27 cellular contexts compared by ENCODE assay signal in genomic region chr7:81500631-81501030, GRCh38.
DNase-seq lines count a peak whose midpoint lies in the region; ATAC-seq, FAIRE-seq and TF ChIP-seq lines count a peak whose summit lies in the region.
"Had no signal": no experiment of that assay in that cellular context is flagged by ENCODE, and none has a peak within 500 bp of the region (broad histone marks: within the 10 kb centered on the region; RNA-seq: fewer than 3 reads in every experiment).

No MANE protein-coding gene starts in this region.

- no peak overlapping the region; the same call in 1 of the 2 replicates for H4K91ac ChIP-seq in IMR-90 (ENCODE audit: insufficient read depth, low read depth, low read length)
- H4K91ac ChIP-seq in mesenchymal stem cell (ENCODE audit: low read length): no peak overlapping the region

- peak overlapping the region; percentile 18 for H2BK5ac ChIP-seq in IMR-90 (ENCODE audit: low read depth, low read length, poor library complexity, severe bottlenecking)
- no peak overlapping the region for H2BK5ac ChIP-seq in mesenchymal stem cell (ENCODE audit: low read depth, low read length, poor library complexity, severe bottlenecking)

- TF ChIP-seq POLR2A in A549 (IDR thresholded peaks at IDR 0.05; ENCODE audit: low read length) (no peak), IMR-90 (IDR thresholded peaks at IDR 0.05; ENCODE audit: low read depth, low read length) (no peak), GM12878 (IDR thresholded peaks at IDR 0.05; ENCODE audit: low read depth, low read length) (no peak), spleen (IDR thresholded peaks at IDR 0.05) (no peak)

- FAIRE-seq in A549 (lab: Jason Lieb, UNC): no peak
- no peak for FAIRE-seq in GM12878 (lab: Jason Lieb, UNC)
- FAIRE-seq: GM19239, HTR-8/SVneo, K562 had no signal

- H3K79me2 ChIP-seq in GM12878 (ENCODE audit: control insufficient read depth, insufficient read depth, low read length): no peaks in the 10 kb centered on the region

- H3K4me3 ChIP-seq in A549: no peak overlapping the region
- H3K4me3 ChIP-seq in IMR-90 (ENCODE audit: insufficient read depth, low read depth, low read length): no peak overlapping the region
- no peak overlapping the region for H3K4me3 ChIP-seq in GM12878
- H3K4me3 ChIP-seq in mesenchymal stem cell (ENCODE audit: insufficient read depth in 1 of 2, low read depth in 1 of 2, low read length in 2 of 2): no peak overlapping the region
- H3K4me3 ChIP-seq in spleen: no peak overlapping the region
- H3K4me3 ChIP-seq: adrenal gland, gastrocnemius medialis, K562, MG63, neural progenitor cell, skin epidermis, suprapubic skin, upper lobe of right lung had no signal

- no peak overlapping the region for H3K23ac ChIP-seq in IMR-90 (ENCODE audit: low read depth, low read length)
- no peak overlapping the region for H3K23ac ChIP-seq in mesenchymal stem cell (ENCODE audit: low read length in 2 of 2)

- POLR2A ChIA-PET in A549 (lab: Yijun Ruan, JAX): no interaction called here
- POLR2A ChIA-PET in IMR-90 (lab: Charles Lee; ENCODE audit: unreplicated experiment): interaction anchor here (1.5 kb wide), 1 partner anchor 269 kb away, joined by 7 read pairs; the partner anchor contains the start of gene HGF
- POLR2A ChIA-PET in GM12878 (lab: Charles Lee): interaction anchor here (0.6 kb wide), 1 partner anchor 542 kb away, joined by 3 read pairs; no protein-coding TSS in a partner anchor

- no peak overlapping the region for H2AFZ ChIP-seq in IMR-90 (replicated peaks; ENCODE audit: low read length, poor library complexity)
- H2AFZ ChIP-seq in GM12878 (ENCODE audit: control insufficient read depth, low read depth, low read length): no peak overlapping the region
- no peak overlapping the region for H2AFZ ChIP-seq in mesenchymal stem cell (ENCODE audit: low read depth, low read length)
- H2AFZ ChIP-seq: neural progenitor cell had no signal

- H3K79me1 ChIP-seq in IMR-90 (ENCODE audit: low read depth in 1 of 2, low read length in 2 of 2) (no peaks in the 10 kb centered on the region), mesenchymal stem cell (replicated peaks; ENCODE audit: low read length, poor library complexity, severe bottlenecking) (no peaks in the 10 kb centered on the region)

- H3K27me3 ChIP-seq in IMR-90 (ENCODE audit: control insufficient read depth, insufficient read depth, low read length): no peaks in the 10 kb centered on the region
- H3K27me3 ChIP-seq in GM12878 (replicated peaks in 1 of 2; ENCODE audit: control insufficient read depth in 2 of 2, insufficient read depth in 2 of 2, low read length in 1 of 2): no peaks in the 10 kb centered on the region; a peak in 1 of 4 replicates
- no peaks in the 10 kb centered on the region for H3K27me3 ChIP-seq in mesenchymal stem cell (ENCODE audit: control insufficient read depth in 1 of 2, insufficient read depth in 1 of 2, low read length in 2 of 2)
- H3K27me3 ChIP-seq in spleen (replicated peaks in 1 of 7): no peaks in the 10 kb centered on the region
- H3K27me3 ChIP-seq: adrenal gland, gastrocnemius medialis, MG63, neural progenitor cell, suprapubic skin, upper lobe of right lung had no signal

- no peak overlapping the region for H3K56ac ChIP-seq in IMR-90 (ENCODE audit: extremely low read depth, insufficient read depth, low read length)

- H4K5ac ChIP-seq in IMR-90 (ENCODE audit: low read depth, low read length): peak overlapping the region; percentile 60; the same call in 1 of the 2 replicates

- peak overlapping the region; percentile 52; the same call in 1 of the 2 replicates for H3K4ac ChIP-seq in IMR-90 (ENCODE audit: low read depth, low read length)
- no peak overlapping the region for H3K4ac ChIP-seq in mesenchymal stem cell (ENCODE audit: low read depth in 1 of 2, low read length in 2 of 2)

- H3K18ac ChIP-seq in IMR-90 (ENCODE audit: low read depth, low read length): peak overlapping the region; percentile 60
- no peak overlapping the region for H3K18ac ChIP-seq in mesenchymal stem cell (ENCODE audit: low read depth in 1 of 2, low read length in 2 of 2)

- peak overlapping the region; percentile 63 to 66 for H4K8ac ChIP-seq in IMR-90 (ENCODE audit: low read depth in 2 of 2, low read length in 2 of 2)
- H4K8ac ChIP-seq in mesenchymal stem cell (ENCODE audit: low read length): no peak overlapping the region

- H2BK12ac ChIP-seq in mesenchymal stem cell (ENCODE audit: low read length in 2 of 2): no peak overlapping the region

- H3K9me1 ChIP-seq in IMR-90 (ENCODE audit: insufficient read depth, low read length): no peaks in the 10 kb centered on the region

- TF ChIP-seq RAD21 in A549 (conservative IDR thresholded peaks at IDR 0.05 in 1 of 2, IDR thresholded peaks at IDR 0.05 in 1 of 2): no peak
- no peak for TF ChIP-seq RAD21 in IMR-90 (IDR thresholded peaks at IDR 0.05; ENCODE audit: low read length)
- TF ChIP-seq RAD21 in GM12878 (IDR thresholded peaks at IDR 0.05; ENCODE audit: insufficient read depth, low read depth, low read length): no peak

- RAD21 ChIA-PET in GM12878 (lab: Charles Lee; ENCODE audit: unreplicated experiment): interaction anchor here (0.6 to 4.8 kb wide), 55 partner anchors 10 to 1228 kb away, joined by 3 to 56 read pairs (median 5); partner anchors contain the start of gene HGF

- H2BK20ac ChIP-seq in IMR-90 (ENCODE audit: low read depth, low read length): peak overlapping the region; percentile 95

- H3K9me3 ChIP-seq in A549: peaks cover 2% of the 10 kb centered on the region; the same call in 1 of the 3 replicates
- H3K9me3 ChIP-seq in IMR-90 (ENCODE audit: control insufficient read depth, insufficient read depth, low read length): no peaks in the 10 kb centered on the region
- H3K9me3 ChIP-seq in GM12878 (replicated peaks; ENCODE audit: control insufficient read depth, insufficient read depth, low read length): no peaks in the 10 kb centered on the region
- H3K9me3 ChIP-seq in mesenchymal stem cell (ENCODE audit: control insufficient read depth, low read length): no peaks in the 10 kb centered on the region
- H3K9me3 ChIP-seq in spleen: no peaks in the 10 kb centered on the region
- H3K9me3 ChIP-seq: adrenal gland, gastrocnemius medialis, MG63, suprapubic skin, upper lobe of right lung had no signal

- no peak overlapping the region for H3K9ac ChIP-seq in IMR-90 (ENCODE audit: low read depth, low read length)
- no peak overlapping the region for H3K9ac ChIP-seq in GM12878 (ENCODE audit: control insufficient read depth, insufficient read depth, low read length)
- peak overlapping the region; percentile 80 for H3K9ac ChIP-seq in mesenchymal stem cell (ENCODE audit: low read length)
- H3K9ac ChIP-seq: neural progenitor cell had no signal

- no peak for TF ChIP-seq CTCF in A549 (IDR thresholded peaks at IDR 0.05)
- no peak for TF ChIP-seq CTCF in IMR-90 (conservative IDR thresholded peaks at IDR 0.05; ENCODE audit: low read depth, low read length)
- TF ChIP-seq CTCF in GM12878 (IDR thresholded peaks at IDR 0.05 in 2 of 3, conservative IDR thresholded peaks at IDR 0.05 in 1 of 3; ENCODE audit: control insufficient read depth in 2 of 3, extremely low read depth in 1 of 3, insufficient read depth in 1 of 3, low read depth in 3 of 3, low read length in 3 of 3): no peak
- no peak for TF ChIP-seq CTCF in spleen (IDR thresholded peaks at IDR 0.05 in 8 of 11, conservative IDR thresholded peaks at IDR 0.05 in 3 of 11)

- H3K27ac ChIP-seq in A549: peak overlapping the region; percentile 76 to 85; a peak in 5 of 6 replicates
- H3K27ac ChIP-seq in IMR-90 (ENCODE audit: insufficient read depth, low read length): no peak overlapping the region; the same call in 1 of the 2 replicates
- H3K27ac ChIP-seq in GM12878 (ENCODE audit: control insufficient read depth, insufficient read depth): no peak overlapping the region
- H3K27ac ChIP-seq in mesenchymal stem cell (ENCODE audit: low read length, poor library complexity, severe bottlenecking): no peak overlapping the region
- peak overlapping the region in 2 of 8 donors; percentile 8 to 36 for H3K27ac ChIP-seq in spleen
- H3K27ac ChIP-seq: neural progenitor cell had no signal

- peak overlapping the region; percentile 79; the same call in 2 of the 3 replicates for H2BK15ac ChIP-seq in IMR-90 (ENCODE audit: low read depth, low read length)
- no peak overlapping the region for H2BK15ac ChIP-seq in mesenchymal stem cell (ENCODE audit: low read depth, poor library complexity, severe bottlenecking)

- DNase-seq in A549 (ENCODE audit: low read depth in 1 of 2, low spot score in 1 of 2): no peak
- no peak for DNase-seq in IMR-90
- DNase-seq in GM12878 (ENCODE audit: low read depth, low spot score): no peak
- no peak for DNase-seq in mesenchymal stem cell
- DNase-seq in spleen: no peak
- DNase-seq in hypothalamus (lab: John Stamatoyannopoulos, UW): no peak
- no peak for DNase-seq in superior temporal gyrus (ENCODE audit: extremely low spot score)
- DNase-seq: activated CD4-positive, alpha-beta T cell treated with anti-CD3 and anti-CD28 coated beads for 36 hours; activated CD8-positive, alpha-beta memory T cell treated with anti-CD3 and anti-CD28 coated beads, Interleukin-2, amount 50 U/mL, for 48 hours; activated CD8-positive, alpha-beta T cell treated with anti-CD3 and anti-CD28 coated beads for 36 hours; activated naive CD4-positive, alpha-beta T cell treated with anti-CD3 and anti-CD28 coated beads for 36 hours; adrenal gland; CD8-positive, alpha-beta memory T cell; endodermal cell; gastrocnemius medialis; GOT3; immature natural killer cell; MG63; NCI-H748 treated with DMSO at 0.1 percent for 48 hours; stimulated activated naive B cell treated with anti-CD40 and anti-IgM and Interleukin-4, amounts not matched to agents 10 μg/mL and 1 μg/mL and 100 μg/mL, for 72 hours; upper lobe of right lung had no signal

- no peak overlapping the region for H3K4me2 ChIP-seq in A549
- no peak overlapping the region for H3K4me2 ChIP-seq in IMR-90 (ENCODE audit: low read depth, low read length)
- H3K4me2 ChIP-seq in GM12878 (ENCODE audit: control insufficient read depth, insufficient read depth): no peak overlapping the region
- no peak overlapping the region for H3K4me2 ChIP-seq in mesenchymal stem cell (ENCODE audit: low read length, poor library complexity, severe bottlenecking)
- H3K4me2 ChIP-seq: neural progenitor cell had no signal

- H3K36me3 ChIP-seq in IMR-90 (ENCODE audit: control insufficient read depth, insufficient read depth, low read length): no peaks in the 10 kb centered on the region
- no peaks in the 10 kb centered on the region for H3K36me3 ChIP-seq in GM12878 (ENCODE audit: control insufficient read depth in 2 of 2, insufficient read depth in 2 of 2, low read length in 1 of 2)
- no peaks in the 10 kb centered on the region for H3K36me3 ChIP-seq in mesenchymal stem cell (ENCODE audit: control insufficient read depth in 1 of 2, insufficient read depth in 2 of 2, low read depth in 1 of 2, low read length in 2 of 2)
- no peaks in the 10 kb centered on the region for H3K36me3 ChIP-seq in spleen
- H3K36me3 ChIP-seq: adrenal gland, gastrocnemius medialis, neural progenitor cell, suprapubic skin, upper lobe of right lung had no signal

- no peaks in the 10 kb centered on the region for H4K20me1 ChIP-seq in IMR-90 (ENCODE audit: insufficient read depth, low read length)
- H4K20me1 ChIP-seq in GM12878 (ENCODE audit: control insufficient read depth, insufficient read depth): no peaks in the 10 kb centered on the region

- intact Hi-C loops in IMR-90 (cut with micrococcal nuclease): loop anchor here (1.0 to 5.0 kb wide), 6 partner anchors 117 to 456 kb away; partner anchors contain the start of gene HGF
- intact Hi-C loops in GM12878 (cut with micrococcal nuclease; ENCODE audit: unreplicated experiment): loop anchor here (2.0 kb wide), 2 partner anchors 270 to 372 kb away; partner anchors contain the start of gene HGF
- intact Hi-C loops in spleen (cut with DNase I; ENCODE audit: low total_unique reads): no loop called here

- CTCF ChIA-PET in A549 (lab: Yijun Ruan, JAX): interaction anchor here (0.6 to 5.1 kb wide), 39 partner anchors 10 to 1229 kb away, joined by 3 to 64 read pairs (median 4); partner anchors contain the start of gene HGF
- CTCF ChIA-PET in IMR-90 (lab: Yijun Ruan, JAX): interaction anchor here (0.6 to 4.5 kb wide), 13 partner anchors 119 to 541 kb away, joined by 3 to 20 read pairs (median 5); partner anchors contain the start of gene HGF
- CTCF ChIA-PET in GM12878 (lab: Yijun Ruan, JAX): interaction anchor here (0.6 to 5.7 kb wide), 60 partner anchors 9 to 1317 kb away, joined by 3 to 96 read pairs (median 4); partner anchors contain the start of gene HGF

- no peak for TF ChIP-seq EP300 in A549 (IDR thresholded peaks at IDR 0.05)
- no peak for TF ChIP-seq EP300 in GM12878 (IDR thresholded peaks at IDR 0.05; ENCODE audit: borderline replicate concordance in 1 of 2, control insufficient read depth in 1 of 2, low read depth in 2 of 2, low read length in 2 of 2)

- H2BK120ac ChIP-seq in IMR-90 (ENCODE audit: low read depth, low read length) (peak overlapping the region; percentile 92), mesenchymal stem cell (ENCODE audit: low read depth, low read length) (no peak overlapping the region)

- BruUV-seq in IMR-90 (replicated peaks; lab: Mats Ljungman, UMichigan) (no TSS peak), GM12878 (replicated peaks; lab: Mats Ljungman, UMichigan) (no TSS peak)

- dilution Hi-C loops in IMR-90 (cut with HindIII; ENCODE audit: low sequenced_read_pairs, unreplicated experiment): no loop called here

- H2AK5ac ChIP-seq in IMR-90 (ENCODE audit: low read depth, low read length) (peak overlapping the region; percentile 67; the same call in 1 of the 2 replicates), mesenchymal stem cell (ENCODE audit: low read length, severe bottlenecking) (no peak overlapping the region)

- no peak overlapping the region for H2AK9ac ChIP-seq in IMR-90 (replicated peaks; ENCODE audit: low read depth, low read length, poor library complexity)

- in situ Hi-C loops in IMR-90 (cut with MboI; ENCODE audit: low sequenced_read_pairs) (loop anchor here (5.0 kb wide), 2 partner anchors 217 to 462 kb away; no protein-coding TSS in a partner anchor), GM12878 (cut with MboI) (loop anchor here (5.0 to 25.0 kb wide), 3 partner anchors 212 to 517 kb away; no protein-coding TSS in a partner anchor)

- H3K4me1 ChIP-seq in A549 (peaks cover 23% of the 10 kb centered on the region), IMR-90 (ENCODE audit: control insufficient read depth, insufficient read depth, low read length) (no peaks in the 10 kb centered on the region), GM12878 (ENCODE audit: control insufficient read depth, insufficient read depth, low read length) (no peaks in the 10 kb centered on the region), mesenchymal stem cell (ENCODE audit: control insufficient read depth, insufficient read depth, low read depth, low read length) (no peaks in the 10 kb centered on the region), spleen (peaks cover 0 to 18% (median 2%) of the 10 kb centered on the region in 6 donors)
- H3K4me1 ChIP-seq: upper lobe of right lung had no signal

- SMC1A ChIA-PET in GM12878 (lab: Charles Lee; ENCODE audit: uncharacterized antibody, unreplicated experiment): interaction anchor here (0.6 to 5.8 kb wide), 32 partner anchors 9 to 1240 kb away, joined by 3 to 89 read pairs (median 5); partner anchors contain the start of gene HGF

- ATAC-seq in A549: no peak
- no peak for ATAC-seq in IMR-90 (ENCODE audit: low read depth)
- peak; percentile 17; the same call in 1 of the 3 replicates for ATAC-seq in GM12878
- ATAC-seq: activated CD4-positive, alpha-beta T cell treated with anti-CD3 and anti-CD28 coated beads for 36 hours; activated CD8-positive, alpha-beta T cell treated with anti-CD3 and anti-CD28 coated beads for 36 hours; K562; upper lobe of right lung had no signal

- 84% methylated on average over 8 of the region's 8 CpGs for WGBS in A549 (ENCODE audit: missing lambda C conversion rate)
- 88 to 100% methylated on average over 2 to 3 of the region's 8 CpGs for WGBS in IMR-90 (ENCODE audit: extremely low coverage in 2 of 2, insufficient read length in 1 of 2), 2 experiments
- WGBS in GM12878 (ENCODE audit: insufficient coverage, insufficient replicate concordance, low lambda C conversion rate, missing lambda C conversion rate): 24% methylated on average over 8 of the region's 8 CpGs
- WGBS in mesenchymal stem cell: 90% methylated on average over 8 of the region's 8 CpGs
- WGBS in spleen, 5 donors: 60 to 73% (median 67%) methylated on average over 8 of the region's 8 CpGs

- no peak overlapping the region for H3K14ac ChIP-seq in IMR-90 (replicated peaks; ENCODE audit: low read depth, low read length)
- no peak overlapping the region for H3K14ac ChIP-seq in mesenchymal stem cell (ENCODE audit: low read length in 2 of 2)

Comparison
In these comparisons a context has a peak if more than half of its experiments do, and no peak if none do; other contexts are left out.
1. H3K27ac ChIP-seq: peak in A549 (2 of 2); none in IMR-90 (single experiment), GM12878 (single experiment) and mesenchymal stem cell (single experiment).